In genomic region chr12:120865094-120865493, GRCh38 we compare ENCODE assay signal across 18 cellular contexts.
"Had no signal": no experiment of that assay in that cellular context is flagged by ENCODE, and none has a peak within 500 bp of the region (broad histone marks: within the 10 kb centered on the region; RNA-seq: fewer than 3 reads in every experiment).

No MANE protein-coding gene starts in this region.

- H3K36me3 ChIP-seq: right lobe of liver, tibial artery had no signal

- DNase-seq: activated B cell treated with CpG ODN at 0.5 μM for 24 hours; activated naive CD4-positive, alpha-beta T cell treated with anti-CD3 and anti-CD28 coated beads, Interleukin-2, amount 50 U/mL, for 16 hours; amniotic stem cell; body of pancreas; cortex of kidney; effector CD4-positive, alpha-beta T cell; foreskin melanocyte; lower lobe of right lung; midbrain; psoas muscle; right lobe of liver; SJCRH30; tibial artery had no signal

- H3K9me3 Mint-ChIP-seq: activated B cell treated with CpG ODN at 0.5 μM for 24 hours; activated T-helper 2 cell treated with anti-CD3 and anti-CD28 coated beads, Interferon-gamma antibody, Interleukin-2, Interleukin-4, amounts not matched to agents 10 μg/mL and 5 μg/mL and 100 μg/mL, durations not matched to agents 14 hours and 24 hours and 36 hours; central memory CD8-positive, alpha-beta T cell had no signal

- ATAC-seq: body of pancreas, lower lobe of right lung, right lobe of liver had no signal

- H3K4me3 Mint-ChIP-seq: activated B cell treated with CpG ODN at 0.5 μM for 24 hours; central memory CD8-positive, alpha-beta T cell had no signal

- H3K9me3 ChIP-seq: body of pancreas, lower lobe of right lung, psoas muscle, right lobe of liver, SJCRH30, tibial artery had no signal

- H3K4me3 ChIP-seq: body of pancreas, lower lobe of right lung, psoas muscle, right lobe of liver, SJCRH30, smooth muscle cell, tibial artery had no signal

- H3K4me1 ChIP-seq: body of pancreas, SJCRH30 had no signal

- H3K27ac Mint-ChIP-seq: activated B cell treated with CpG ODN at 0.5 μM for 24 hours; activated T-helper 2 cell treated with anti-CD3 and anti-CD28 coated beads, Interferon-gamma antibody, Interleukin-2, Interleukin-4, amounts not matched to agents 10 μg/mL and 5 μg/mL and 100 μg/mL, durations not matched to agents 14 hours and 24 hours and 36 hours had no signal

- H3K27me3 Mint-ChIP-seq: activated B cell treated with CpG ODN at 0.5 μM for 24 hours; central memory CD8-positive, alpha-beta T cell had no signal

- FAIRE-seq: endothelial cell of umbilical vein, urothelium cell line had no signal

- H3K27me3 ChIP-seq: body of pancreas, right lobe of liver, SJCRH30, tibial artery had no signal

- H3K27ac ChIP-seq: body of pancreas, lower lobe of right lung, psoas muscle, right lobe of liver, SJCRH30, tibial artery had no signal

- H3K4me2 ChIP-seq: smooth muscle cell had no signal
